Comparison of ENCODE assay signal across 11 cellular contexts in the genomic region with DNA sequence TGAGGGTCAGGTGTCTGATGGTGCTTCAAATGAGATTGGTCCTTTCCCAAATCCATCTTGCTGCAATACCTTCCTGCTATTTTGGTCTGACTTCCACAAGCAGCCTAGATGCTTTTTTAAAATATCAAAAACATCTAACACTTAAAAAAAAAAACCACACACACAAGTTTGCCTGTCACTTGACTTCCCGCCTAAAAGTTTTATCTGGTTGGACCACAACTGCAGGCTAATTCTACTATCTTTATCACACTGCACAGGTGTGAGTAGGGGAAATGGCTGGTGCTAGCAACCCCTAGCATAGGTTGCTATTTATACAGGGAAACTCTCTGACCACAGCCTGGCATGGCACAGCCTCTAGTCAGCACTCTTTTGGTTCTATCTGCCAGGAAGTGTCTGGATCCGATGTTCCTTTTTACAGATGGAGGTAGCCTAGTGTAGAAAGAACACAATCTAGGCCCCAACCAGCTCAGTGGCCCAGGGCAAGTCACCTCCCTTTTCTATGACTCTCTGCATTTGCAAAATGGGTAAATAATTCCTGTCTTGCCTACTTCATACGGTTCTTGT. TPM values are rescaled to one million over a fixed set of nuclear protein-coding genes. Genes with fewer than 3 reads are reported as not detected.
DNase-seq lines count a peak whose midpoint lies in the region; ATAC-seq and TF ChIP-seq lines count a peak whose summit lies in the region.
"Had no signal": no experiment of that assay in that cellular context is flagged by ENCODE, and none has a peak within 500 bp of the region (broad histone marks: within the 10 kb centered on the region; RNA-seq: fewer than 3 reads in every experiment).

A gene with protein sequence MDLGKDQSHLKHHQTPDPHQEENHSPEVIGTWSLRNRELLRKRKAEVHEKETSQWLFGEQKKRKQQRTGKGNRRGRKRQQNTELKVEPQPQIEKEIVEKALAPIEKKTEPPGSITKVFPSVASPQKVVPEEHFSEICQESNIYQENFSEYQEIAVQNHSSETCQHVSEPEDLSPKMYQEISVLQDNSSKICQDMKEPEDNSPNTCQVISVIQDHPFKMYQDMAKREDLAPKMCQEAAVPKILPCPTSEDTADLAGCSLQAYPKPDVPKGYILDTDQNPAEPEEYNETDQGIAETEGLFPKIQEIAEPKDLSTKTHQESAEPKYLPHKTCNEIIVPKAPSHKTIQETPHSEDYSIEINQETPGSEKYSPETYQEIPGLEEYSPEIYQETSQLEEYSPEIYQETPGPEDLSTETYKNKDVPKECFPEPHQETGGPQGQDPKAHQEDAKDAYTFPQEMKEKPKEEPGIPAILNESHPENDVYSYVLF (minus strand): TSS at position 92 of the 564 bp plus-strand sequence. CDS start 36 bp downstream, at position 56.

- no peak within 1 kb of the TSS for H3K4me3 ChIP-seq in psoas muscle
- H3K4me3 ChIP-seq: dorsolateral prefrontal cortex, Peyer's patch had no signal

- H3K4me1 ChIP-seq in psoas muscle, result no peaks in the 10 kb centered on the region
- H3K4me1 ChIP-seq: Peyer's patch had no signal

- H3K27me3 ChIP-seq in psoas muscle (ENCODE audit: insufficient read depth in 3 of 3, low read length in 2 of 3), result peaks cover 0 to 5% (median 0%) of the 10 kb centered on the region in 3 donors
- H3K27me3 ChIP-seq: Peyer's patch had no signal

- H3K4me3 Mint-ChIP-seq in stimulated activated effector memory CD8-positive, alpha-beta T cell treated with anti-CD3 and anti-CD28 coated beads, Interleukin-12 subunit alpha, Interleukin-12 subunit beta, amount 100 ng/mL, for 72 hours, result peak within 1 kb of the TSS; percentile 3
- H3K4me3 Mint-ChIP-seq: neural crest cell had no signal

- H3K9me3 Mint-ChIP-seq in stimulated activated effector memory CD8-positive, alpha-beta T cell treated with anti-CD3 and anti-CD28 coated beads, Interleukin-12 subunit alpha, Interleukin-12 subunit beta, amount 100 ng/mL, for 72 hours, result no peaks in the 10 kb centered on the region
- H3K9me3 Mint-ChIP-seq: neural crest cell had no signal

- H3K27ac ChIP-seq in psoas muscle, result no peak within 1 kb of the TSS
- H3K27ac ChIP-seq: dorsolateral prefrontal cortex had no signal

- no peak for TF ChIP-seq CTCF in psoas muscle (IDR thresholded peaks at IDR 0.05)

- peaks cover 13% of the 10 kb centered on the region for H3K4me1 Mint-ChIP-seq in stimulated activated effector memory CD8-positive, alpha-beta T cell treated with anti-CD3 and anti-CD28 coated beads, Interleukin-12 subunit alpha, Interleukin-12 subunit beta, amount 100 ng/mL, for 72 hours
- H3K4me1 Mint-ChIP-seq: neural crest cell had no signal

- WGBS in psoas muscle, 3 donors, result 60 to 67% (median 62%) methylated on average over 3 of the region's 3 CpGs

- DNase-seq in activated CD8-positive, alpha-beta memory T cell treated with anti-CD3 and anti-CD28 coated beads for 24 hours, result peak; percentile 65
- no peak for DNase-seq in activated CD8-positive, alpha-beta memory T cell treated with anti-CD3 and anti-CD28 coated beads, Interleukin-2, amount 50 U/mL, for 48 hours
- DNase-seq in KBM-7 (peak; percentile 69), psoas muscle (no peak), HT-29 (ENCODE audit: low spot score) (no peak), NCI-H2171 treated with DMSO at 0.1 percent for 48 hours (lab: John Stamatoyannopoulos, UW) (no peak)
- DNase-seq in activated T-cell treated with anti-CD3 and anti-CD28 coated beads, Interleukin-2, amount 50 U/mL, for 48 hours, result peak; percentile 39 to 49
- DNase-seq in stimulated activated effector memory CD8-positive, alpha-beta T cell treated with anti-CD3 and anti-CD28 coated beads, Interleukin-12 subunit alpha, Interleukin-12 subunit beta, amount 100 ng/mL, for 72 hours (ENCODE audit: low spot score in 2 of 2), result peak in 1 of 2 donors; percentile 57
- DNase-seq: dorsolateral prefrontal cortex had no signal

- no peaks in the 10 kb centered on the region for H3K9me3 ChIP-seq in psoas muscle
- H3K9me3 ChIP-seq: Peyer's patch had no signal

- in situ Hi-C loops in KBM-7 (cut with MboI; ENCODE audit: low pct_unique_long_range_greater_than_20kb, low sequenced_read_pairs), result no loop called here

- H3K36me3 ChIP-seq in psoas muscle (ENCODE audit: insufficient read depth in 1 of 2, low read depth in 1 of 2), result no peaks in the 10 kb centered on the region
- H3K36me3 ChIP-seq: Peyer's patch had no signal

- H3K27ac Mint-ChIP-seq in stimulated activated effector memory CD8-positive, alpha-beta T cell treated with anti-CD3 and anti-CD28 coated beads, Interleukin-12 subunit alpha, Interleukin-12 subunit beta, amount 100 ng/mL, for 72 hours, result peak within 1 kb of the TSS; percentile 43

- peak; percentile 77 for ATAC-seq in stimulated activated effector memory CD8-positive, alpha-beta T cell treated with anti-CD3 and anti-CD28 coated beads, Interleukin-12 subunit alpha, Interleukin-12 subunit beta, amount 100 ng/mL, for 72 hours
- no peak for ATAC-seq in psoas muscle

- intact Hi-C loops in psoas muscle (cut with DNase I), result no loop called here

- H3K36me3 Mint-ChIP-seq in stimulated activated effector memory CD8-positive, alpha-beta T cell treated with anti-CD3 and anti-CD28 coated beads, Interleukin-12 subunit alpha, Interleukin-12 subunit beta, amount 100 ng/mL, for 72 hours, result no peaks in the 10 kb centered on the region

RNA-seq across cellular contexts. Expression of the gene that starts here (rescaled TPM):
- total RNA-seq in psoas muscle, result under 1 TPM in 1 of 4 donors, not detected in 3; 0.71 TPM
- polyA plus RNA-seq in psoas muscle, result not detected
- not detected in 2 replicates for total RNA-seq in HT-29 (2014; rRNA removed; shearing (Covaris generic))
- total RNA-seq: neural crest cell, Peyer's patch had no signal

Comparison
In these comparisons a context has a peak if more than half of its experiments do, and no peak if none do; other contexts are left out.
1. DNase-seq: peak in activated CD8-positive, alpha-beta memory T cell treated with anti-CD3 and anti-CD28 coated beads for 24 hours (single experiment), KBM-7 (single experiment) and activated T-cell treated with anti-CD3 and anti-CD28 coated beads, Interleukin-2, amount 50 U/mL, for 48 hours (2 of 2); none in activated CD8-positive, alpha-beta memory T cell treated with anti-CD3 and anti-CD28 coated beads, Interleukin-2, amount 50 U/mL, for 48 hours (single experiment), psoas muscle (0 of 2), HT-29 (single experiment) and NCI-H2171 treated with DMSO at 0.1 percent for 48 hours (single experiment).